ENCODE assay signal across 22 cellular contexts in the genomic region with DNA sequence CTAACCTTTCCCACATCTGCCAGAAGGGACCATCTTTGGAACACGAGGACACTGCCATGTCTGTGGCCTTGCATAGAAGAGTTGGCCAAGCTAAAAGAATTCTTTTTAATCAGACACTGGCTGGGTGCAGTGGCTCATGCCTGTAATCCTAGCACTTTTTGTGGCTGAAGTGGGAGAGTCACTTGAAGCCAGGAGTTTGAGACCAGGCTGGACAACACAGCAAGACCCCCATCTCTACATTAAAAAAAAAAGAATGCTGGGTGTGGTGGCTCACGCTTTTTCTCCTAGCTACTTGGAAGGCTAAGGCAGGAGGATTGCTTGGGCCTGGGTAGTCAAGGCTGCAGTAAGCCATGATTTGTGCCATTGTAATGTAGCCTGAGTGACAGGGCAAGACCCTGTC.
"Had no signal": no experiment of that assay in that cellular context is flagged by ENCODE, and none has a peak within 500 bp of the region (broad histone marks: within the 10 kb centered on the region; RNA-seq: fewer than 3 reads in every experiment).

No MANE protein-coding gene starts in this region.

- H3K27ac ChIP-seq: ascending aorta, body of pancreas had no signal

- H3K9me3 ChIP-seq: ascending aorta, body of pancreas had no signal

- H3K27me3 ChIP-seq: ascending aorta, body of pancreas had no signal

- ATAC-seq: activated CD4-positive, alpha-beta T cell treated with anti-CD3 and anti-CD28 coated beads for 36 hours; activated T-cell treated with anti-CD3 and anti-CD28 coated beads, Interleukin-2, amount 50 U/mL, for 72 hours; body of pancreas; K562; Panc1 had no signal

- H3K4me1 ChIP-seq: ascending aorta, body of pancreas had no signal

- H3K4me3 ChIP-seq: ascending aorta, body of pancreas, K562 had no signal

- DNase-seq: activated CD4-positive, alpha-beta memory T cell treated with anti-CD3 and anti-CD28 coated beads, Interleukin-2, amount 10 ng/mL, durations not matched to agents 7 days and 5 days; activated CD4-positive, alpha-beta T cell treated with anti-CD3 and anti-CD28 coated beads for 36 hours; activated CD4-positive, alpha-beta T cell treated with anti-CD3 and anti-CD28 coated beads, Interleukin-2, amount 50 U/mL, for 1 hour; activated gamma-delta T cell treated with Interleukin-2 at 50 U/mL for 16 hours; activated T-cell treated with anti-CD3 and anti-CD28 coated beads, Interleukin-2, amount 50 U/mL, for 72 hours; amniotic stem cell; body of pancreas; central memory CD4-positive, alpha-beta T cell; Karpas-422; MM.1S; NCI-H1105; NCI-H1436; NCI-H187; NCI-H2081; NCI-H510A treated with DMSO at 0.1 percent for 48 hours; NK-92 treated with Interleukin-12 subunit alpha and Interleukin-12 subunit beta, amount 100 ng/mL, for 24 hours; OCI-M1; SHP77 treated with DMSO at 0.1 percent for 48 hours; T1000 had no signal
